Comparison of ENCODE assay signal across 1 cellular context in the genomic region with DNA sequence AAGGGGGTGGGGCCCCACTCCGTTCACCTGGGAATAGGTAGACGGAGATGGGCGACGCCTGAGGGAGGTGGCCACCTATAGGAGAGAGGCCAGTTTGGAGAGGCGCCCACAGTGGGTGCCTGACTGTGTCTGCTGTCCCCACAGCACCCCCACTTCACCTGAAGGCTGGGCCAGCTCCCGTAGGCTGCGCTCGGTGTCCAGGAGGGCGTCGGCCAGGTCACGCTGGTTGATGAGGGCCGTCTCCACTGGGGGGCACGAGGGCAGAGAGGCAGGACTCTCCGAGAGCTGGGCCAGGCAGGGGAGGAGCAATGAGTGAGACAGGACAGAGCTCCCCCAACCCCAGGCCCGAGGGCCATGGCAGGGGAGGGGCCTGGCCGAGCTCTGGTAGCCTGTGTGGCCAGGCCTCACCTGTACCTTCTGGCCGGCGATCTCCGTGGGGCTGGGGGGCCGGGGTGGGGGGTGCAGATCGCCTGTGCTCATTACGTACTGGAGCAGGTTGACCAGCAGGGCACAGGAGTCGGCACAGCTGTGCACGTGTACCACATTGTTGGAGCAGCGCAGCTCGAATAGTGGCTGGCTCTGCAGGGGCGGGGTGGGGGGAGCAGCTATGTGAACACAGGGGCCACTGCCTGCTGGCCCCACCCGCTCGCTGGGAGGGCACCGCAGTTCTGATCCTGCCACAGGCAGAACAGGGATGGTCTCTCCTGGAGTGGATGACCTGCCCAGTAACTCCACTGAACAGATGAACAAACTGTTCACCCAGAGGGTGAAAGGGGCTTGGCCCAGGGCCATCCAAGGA.
TF ChIP-seq lines count a peak whose summit lies in the region.

No MANE protein-coding gene starts in this region.

TF ChIP-seq in K562, 482 proteins besides CTCF, POLR2A, EP300 and RAD21:
- TF ChIP-seq RBFOX2 (IDR thresholded peaks at IDR 0.05; ENCODE audit: low read depth, low read length) (peak; percentile 9; the same call in 1 of the 2 replicates), POLR2G (IDR thresholded peaks at IDR 0.05; ENCODE audit: low read depth, low read length) (peak; percentile 38; the same call in 1 of the 2 replicates), ZBTB8A (IDR thresholded peaks at IDR 0.05; ENCODE audit: partially characterized antibody) (no peak)
